In the genomic region with DNA sequence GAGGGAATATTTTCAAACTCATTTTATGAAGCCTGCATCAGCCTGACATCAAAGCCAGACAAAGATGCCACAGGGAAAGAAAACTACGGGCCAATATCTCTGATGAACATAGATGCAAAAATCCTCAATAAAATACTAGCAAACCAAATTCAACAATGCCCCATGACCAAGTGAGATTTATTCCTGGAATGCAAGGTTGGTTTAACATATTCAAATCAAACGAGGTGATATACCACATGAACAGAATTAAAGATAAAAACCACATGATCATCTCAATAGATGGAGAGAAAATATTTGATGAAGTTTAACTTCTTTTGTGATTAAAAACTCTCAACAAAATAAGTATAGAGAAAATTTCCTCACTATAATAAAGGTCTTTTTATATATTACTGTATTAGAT, we compare ENCODE assay signal across 33 cellular contexts.
"Had no signal": no experiment of that assay in that cellular context is flagged by ENCODE, and none has a peak within 500 bp of the region (broad histone marks: within the 10 kb centered on the region; RNA-seq: fewer than 3 reads in every experiment).

No MANE protein-coding gene starts in this region.

- H3K4me1 ChIP-seq: adrenal gland, breast epithelium, esophagus muscularis mucosa, gastrocnemius medialis, heart left ventricle had no signal

- H3K27ac Mint-ChIP-seq: activated CD4-positive, alpha-beta T cell treated with anti-CD3 and anti-CD28 coated beads, Interleukin-2, amount 10 ng/mL, durations not matched to agents 7 days and 5 days; activated CD8-positive, alpha-beta T cell treated with anti-CD3 and anti-CD28 coated beads for 36 hours; activated naive CD8-positive, alpha-beta T cell; activated T-helper 17 cell treated with anti-CD3 and anti-CD28 coated beads, Interleukin-2, amount 50 U/mL, for 72 hours; brain; dendritic cell treated with granulocyte-macrophage colony-stimulating factor and Interleukin-4, amounts not matched to agents 40 ng/mL and 50 ng/mL, for 4 days; endodermal cell; T-helper 17 cell had no signal

- H3K4me1 Mint-ChIP-seq: activated CD4-positive, alpha-beta T cell treated with anti-CD3 and anti-CD28 coated beads, Interleukin-2, amount 10 ng/mL, durations not matched to agents 7 days and 5 days; activated T-helper 17 cell treated with anti-CD3 and anti-CD28 coated beads, Interleukin-2, amount 50 U/mL, for 72 hours; brain; central memory CD8-positive, alpha-beta T cell; endodermal cell; T-helper 17 cell had no signal

- DNase-seq: activated CD4-positive, alpha-beta T cell treated with anti-CD3 and anti-CD28 coated beads for 1 hour; activated CD4-positive, alpha-beta T cell treated with anti-CD3 and anti-CD28 coated beads for 4 hours; activated CD4-positive, alpha-beta T cell treated with anti-CD3 and anti-CD28 coated beads, Interleukin-2, amount 10 ng/mL, durations not matched to agents 7 days and 5 days; activated CD4-positive, alpha-beta T cell treated with anti-CD3 and anti-CD28 coated beads, Interleukin-2, amount 50 U/mL, for 48 hours; activated CD8-positive, alpha-beta memory T cell treated with anti-CD3 and anti-CD28 coated beads for 24 hours; activated CD8-positive, alpha-beta T cell treated with anti-CD3 and anti-CD28 coated beads for 36 hours; activated effector memory CD4-positive, alpha-beta T cell treated with Interleukin-2 at 50 U/mL for 16 hours; activated gamma-delta T cell treated with Interleukin-2 at 50 U/mL for 16 hours; activated naive CD4-positive, alpha-beta T cell treated with anti-CD3 and anti-CD28 coated beads, Interleukin-2, amount 50 U/mL, for 16 hours; activated naive CD4-positive, alpha-beta T cell treated with Interleukin-2 at 50 U/mL for 16 hours; activated T-cell treated with anti-CD3 and anti-CD28 coated beads, Interleukin-2, amount 50 U/mL, for 4 hours; adrenal gland; amygdala; aorta; dorsolateral prefrontal cortex; effector memory CD4-positive, alpha-beta T cell; endodermal cell; erythroblast; foreskin keratinocyte; gastrocnemius medialis; glutamatergic neuron; heart left ventricle; hypothalamus; T-helper 17 cell had no signal

- H3K36me3 ChIP-seq: adrenal gland, breast epithelium, cardiac muscle cell, esophagus muscularis mucosa, gastrocnemius medialis, heart left ventricle had no signal

- H3K27ac ChIP-seq: adrenal gland, breast epithelium, cardiac muscle cell, coronary artery, dorsolateral prefrontal cortex, esophagus muscularis mucosa, foreskin keratinocyte, gastrocnemius medialis, heart left ventricle had no signal

- H3K9me3 ChIP-seq: adrenal gland, gastrocnemius medialis had no signal

- H3K27me3 ChIP-seq: adrenal gland, breast epithelium, cardiac muscle cell, dorsolateral prefrontal cortex, esophagus muscularis mucosa, foreskin keratinocyte, gastrocnemius medialis, heart left ventricle had no signal

- H3K4me3 ChIP-seq: adrenal gland, breast epithelium, cardiac muscle cell, coronary artery, dorsolateral prefrontal cortex, esophagus muscularis mucosa, gastrocnemius medialis, heart left ventricle had no signal

- H3K4me3 Mint-ChIP-seq: activated CD4-positive, alpha-beta T cell treated with anti-CD3 and anti-CD28 coated beads, Interleukin-2, amount 10 ng/mL, durations not matched to agents 7 days and 5 days; activated CD8-positive, alpha-beta T cell treated with anti-CD3 and anti-CD28 coated beads for 36 hours; activated naive CD8-positive, alpha-beta T cell; activated T-cell treated with anti-CD3 and anti-CD28 coated beads, Interleukin-2, amount 50 U/mL, for 4 hours; activated T-helper 17 cell treated with anti-CD3 and anti-CD28 coated beads, Interleukin-2, amount 50 U/mL, for 72 hours; brain; central memory CD8-positive, alpha-beta T cell; dendritic cell treated with granulocyte-macrophage colony-stimulating factor and Interleukin-4, amounts not matched to agents 40 ng/mL and 50 ng/mL, for 4 days; endodermal cell; T-helper 17 cell had no signal

- ATAC-seq: activated CD8-positive, alpha-beta T cell treated with anti-CD3 and anti-CD28 coated beads for 36 hours; activated T-cell treated with anti-CD3 and anti-CD28 coated beads, Interleukin-2, amount 50 U/mL, for 4 hours; activated T-helper 17 cell treated with anti-CD3 and anti-CD28 coated beads, Interleukin-2, amount 50 U/mL, for 72 hours; foreskin keratinocyte; gastrocnemius medialis; heart left ventricle; T-helper 17 cell had no signal

- H3K27me3 Mint-ChIP-seq: activated CD4-positive, alpha-beta T cell treated with anti-CD3 and anti-CD28 coated beads, Interleukin-2, amount 10 ng/mL, durations not matched to agents 7 days and 5 days; activated CD8-positive, alpha-beta T cell treated with anti-CD3 and anti-CD28 coated beads for 36 hours; activated naive CD8-positive, alpha-beta T cell; activated T-helper 17 cell treated with anti-CD3 and anti-CD28 coated beads, Interleukin-2, amount 50 U/mL, for 72 hours; central memory CD8-positive, alpha-beta T cell; dendritic cell treated with granulocyte-macrophage colony-stimulating factor and Interleukin-4, amounts not matched to agents 40 ng/mL and 50 ng/mL, for 4 days; T-helper 17 cell had no signal
